Comparison of ENCODE assay signal across 18 cellular contexts in the genomic region with DNA sequence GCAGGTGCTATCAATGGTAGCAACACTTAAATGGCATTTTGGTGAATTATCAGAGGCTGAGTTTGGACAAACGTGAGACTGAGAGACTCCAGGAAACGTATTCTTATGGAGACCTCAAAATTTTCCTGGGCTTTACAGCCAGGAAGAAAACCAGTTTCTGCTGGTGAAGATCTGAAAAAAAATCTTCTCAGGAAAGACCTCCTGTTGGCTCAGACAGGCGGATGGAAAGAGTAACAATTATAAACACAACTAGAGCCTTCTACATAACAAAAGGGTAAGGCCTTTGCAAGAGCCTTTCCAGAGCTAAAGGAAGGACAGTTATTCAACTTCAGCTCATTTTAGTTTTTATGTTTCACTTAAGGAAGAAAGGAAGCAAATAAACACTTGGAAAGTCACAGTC.
"Had no signal": no experiment of that assay in that cellular context is flagged by ENCODE, and none has a peak within 500 bp of the region (broad histone marks: within the 10 kb centered on the region; RNA-seq: fewer than 3 reads in every experiment).

No MANE protein-coding gene starts in this region.

- H3K27ac Mint-ChIP-seq: naive thymus-derived CD4-positive, alpha-beta T cell; nephron progenitor cell; type B pancreatic cell had no signal

- H3K4me2 ChIP-seq: hepatocyte had no signal

- DNase-seq: cortex of kidney; dorsolateral prefrontal cortex; effector CD8-positive, alpha-beta T cell; foreskin melanocyte; head of caudate nucleus; kidney glomerular epithelial cell; mammary epithelial cell; naive thymus-derived CD4-positive, alpha-beta T cell; nephron progenitor cell; posterior cingulate gyrus; small intestine; stimulated activated CD4-positive, alpha-beta T cell treated with anti-CD3 and anti-CD28 coated beads, Interleukin-2, amount 100 ng/mL, for 48 hours; stimulated activated naive CD8-positive, alpha-beta T cell treated with anti-CD3 and anti-CD28 coated beads, Interleukin-15, Interleukin-2, amounts not matched to agents 100 U/mL and 50 U/mL, for 24 hours; thyroid gland had no signal

- H3K27ac ChIP-seq: dorsolateral prefrontal cortex, hepatocyte, right atrium auricular region, suprapubic skin, thyroid gland had no signal

- H3K27me3 ChIP-seq: dorsolateral prefrontal cortex, hepatocyte, right atrium auricular region, suprapubic skin, thyroid gland had no signal

- H3K9me3 ChIP-seq: thyroid gland had no signal

- H3K9me3 Mint-ChIP-seq: type B pancreatic cell had no signal

- H3K36me3 ChIP-seq: right atrium auricular region, suprapubic skin, thyroid gland had no signal

- H2AFZ ChIP-seq: hepatocyte had no signal

- H3K79me2 ChIP-seq: hepatocyte had no signal

- H3K4me3 Mint-ChIP-seq: naive thymus-derived CD4-positive, alpha-beta T cell; nephron progenitor cell; type B pancreatic cell had no signal

- H3K36me3 Mint-ChIP-seq: type B pancreatic cell had no signal

- H3K4me1 ChIP-seq: right atrium auricular region, suprapubic skin, thyroid gland had no signal

- H3K4me1 Mint-ChIP-seq: naive thymus-derived CD4-positive, alpha-beta T cell; nephron progenitor cell had no signal

- H3K4me3 ChIP-seq: dorsolateral prefrontal cortex, hepatocyte, right atrium auricular region, suprapubic skin, thyroid gland had no signal
